ENCODE assay signal across 7 cellular contexts in genomic region chr17:18033442-18034099, GRCh38. TPM values are rescaled to one million over a fixed set of nuclear protein-coding genes. Genes with fewer than 3 reads are reported as not detected.
A peak's percentile ranks its signal among the peaks of the same experiment; 100 is the strongest.
DNase-seq lines count a peak whose midpoint lies in the region; ATAC-seq, FAIRE-seq and TF ChIP-seq lines count a peak whose summit lies in the region.

No MANE protein-coding gene starts in this region.

- no peak overlapping the region for H3K27ac ChIP-seq in HCT116 (ENCODE audit: low read depth, low read length)
- no peak overlapping the region for H3K27ac ChIP-seq in SJCRH30
- no peak overlapping the region for H3K27ac ChIP-seq in GM12878 (ENCODE audit: control insufficient read depth, insufficient read depth)
- H3K27ac ChIP-seq in smooth muscle cell (ENCODE audit: low read depth) = no peak overlapping the region

- CTCF ChIA-PET in HCT116 (lab: Charles Lee) = interaction anchor here (1.0 to 3.1 kb wide), 9 partner anchors 12 to 537 kb away, joined by 3 to 26 read pairs (median 4); partner anchors contain the start of gene RAI1
- CTCF ChIA-PET in GM12878 (lab: Yijun Ruan, JAX) = interaction anchor here (0.6 to 5.2 kb wide), 41 partner anchors 8 to 537 kb away, joined by 3 to 73 read pairs (median 5); partner anchors contain the start of gene RAI1

- H2AFZ ChIP-seq in HCT116 (ENCODE audit: low read depth, low read length, poor library complexity, severe bottlenecking) (no peak overlapping the region), GM12878 (ENCODE audit: control insufficient read depth, low read depth, low read length) (no peak overlapping the region), smooth muscle cell (ENCODE audit: low read depth) (no peak overlapping the region)

- H3F3A ChIP-seq in smooth muscle cell (ENCODE audit: low read depth) = no peaks in the 10 kb centered on the region

- intact Hi-C loops in HCT116 (cut with micrococcal nuclease) (loop anchor here (1.0 to 10.0 kb wide), 4 partner anchors 142 to 679 kb away; partner anchors contain the start of gene RAI1), GM12878 (cut with micrococcal nuclease; ENCODE audit: unreplicated experiment) (loop anchor here (1.0 to 2.0 kb wide), 3 partner anchors 48 to 351 kb away; no protein-coding TSS in a partner anchor)

- peak; percentile 94 for ATAC-seq in HCT116
- peak; percentile 89 for ATAC-seq in GM12878

- H3K79me2 ChIP-seq in HCT116 (ENCODE audit: insufficient read depth, low read length) (peaks cover 21% of the 10 kb centered on the region), GM12878 (ENCODE audit: control insufficient read depth, insufficient read depth, low read length) (peaks cover 15% of the 10 kb centered on the region), smooth muscle cell (ENCODE audit: low read depth) (peaks cover 31% of the 10 kb centered on the region)

- SMC1A ChIA-PET in GM12878 (lab: Charles Lee; ENCODE audit: uncharacterized antibody, unreplicated experiment) = interaction anchor here (0.6 to 3.5 kb wide), 25 partner anchors 9 to 436 kb away, joined by 3 to 21 read pairs (median 5); partner anchors contain the start of genes DRC3 and TOM1L2

- POLR2A ChIA-PET in HCT116 (lab: Charles Lee) (no interaction called here), GM12878 (lab: Charles Lee) (interaction anchor here (1.0 to 1.5 kb wide), 4 partner anchors 61 to 351 kb away, joined by 3 to 8 read pairs (median 3); partner anchors contain the start of genes DRC3 and TOM1L2)

- H3K9ac ChIP-seq in HCT116 (ENCODE audit: low read length) (no peak overlapping the region), GM12878 (ENCODE audit: control insufficient read depth, insufficient read depth, low read length) (no peak overlapping the region), smooth muscle cell (ENCODE audit: low read depth) (no peak overlapping the region)

- no peaks in the 10 kb centered on the region for H3K9me2 ChIP-seq in HCT116 (ENCODE audit: insufficient read depth)

- H3K4me2 ChIP-seq in HCT116 (ENCODE audit: low read length) (no peak overlapping the region), GM12878 (ENCODE audit: control insufficient read depth, insufficient read depth) (no peak overlapping the region), smooth muscle cell (no peak overlapping the region)

- H3K4me3 ChIP-seq in HCT116 (replicated peaks in 1 of 2; ENCODE audit: low read depth in 1 of 2, low read length in 2 of 2) = no peak overlapping the region
- H3K4me3 ChIP-seq in SJCRH30 = no peak overlapping the region
- H3K4me3 ChIP-seq in GM12878 = no peak overlapping the region
- no peak overlapping the region for H3K4me3 ChIP-seq in smooth muscle cell

- in situ Hi-C loops in GM12878 (cut with MboI) = loop anchor here (5.0 kb wide), 3 partner anchors 141 to 356 kb away; no protein-coding TSS in a partner anchor

- BruUV-seq in HCT116 (replicated peaks; lab: Mats Ljungman, UMichigan) (no TSS peak), GM12878 (replicated peaks; lab: Mats Ljungman, UMichigan) (no TSS peak)

- 4% methylated on average over 5 of the region's 5 CpGs for WGBS in GM12878 (ENCODE audit: insufficient coverage, insufficient replicate concordance, low lambda C conversion rate, missing lambda C conversion rate)
- 36% methylated on average over 5 of the region's 5 CpGs for whole genome bisulfite sequencing in smooth muscle cell (ENCODE audit: low lambda C conversion rate)

- H4K20me1 ChIP-seq in HCT116 (ENCODE audit: insufficient read depth) (no peaks in the 10 kb centered on the region), GM12878 (ENCODE audit: control insufficient read depth, insufficient read depth) (no peaks in the 10 kb centered on the region), smooth muscle cell (ENCODE audit: low read depth) (peaks cover 10% of the 10 kb centered on the region)

- TF ChIP-seq CTCF in HCT116 (IDR thresholded peaks at IDR 0.05 in 2 of 3, conservative IDR thresholded peaks at IDR 0.05 in 1 of 3; ENCODE audit: borderline replicate concordance in 1 of 3, insufficient read depth in 1 of 3, low read depth in 2 of 3, low read length in 2 of 3) (peak; percentile 50 to 92 (median 70)), GM12878 (IDR thresholded peaks at IDR 0.05 in 2 of 3, conservative IDR thresholded peaks at IDR 0.05 in 1 of 3; ENCODE audit: control insufficient read depth in 2 of 3, extremely low read depth in 1 of 3, insufficient read depth in 1 of 3, low read depth in 3 of 3, low read length in 3 of 3) (peak; percentile 35 to 92 (median 62); a peak in 5 of 6 replicates), smooth muscle cell (IDR thresholded peaks at IDR 0.05; ENCODE audit: borderline replicate concordance, insufficient read depth, poor library complexity, severe bottlenecking) (peak; percentile 62)

- no peaks in the 10 kb centered on the region for H3K36me3 ChIP-seq in HCT116 (ENCODE audit: control insufficient read depth in 1 of 2, insufficient read depth in 2 of 2, low read length in 2 of 2)
- no peaks in the 10 kb centered on the region for H3K36me3 ChIP-seq in SJCRH30
- no peaks in the 10 kb centered on the region for H3K36me3 ChIP-seq in GM12878 (ENCODE audit: control insufficient read depth in 2 of 2, insufficient read depth in 2 of 2, low read length in 1 of 2)
- H3K36me3 ChIP-seq in smooth muscle cell (ENCODE audit: low read depth) = no peaks in the 10 kb centered on the region

- TF ChIP-seq RAD21 in HCT116 (IDR thresholded peaks at IDR 0.05; ENCODE audit: low read depth) = peak; percentile 98
- TF ChIP-seq RAD21 in GM12878 (IDR thresholded peaks at IDR 0.05; ENCODE audit: insufficient read depth, low read depth, low read length) = peak; percentile 94

- H3K9me3 ChIP-seq in HCT116 (ENCODE audit: control insufficient read depth in 1 of 2, insufficient read depth in 1 of 2, low read depth in 1 of 2, low read length in 2 of 2) (no peaks in the 10 kb centered on the region), SJCRH30 (replicated peaks) (no peaks in the 10 kb centered on the region), GM12878 (replicated peaks; ENCODE audit: control insufficient read depth, insufficient read depth, low read length) (no peaks in the 10 kb centered on the region), smooth muscle cell (replicated peaks; ENCODE audit: low read depth) (no peaks in the 10 kb centered on the region)

- peak; percentile 85 for DNase-seq in GM03348 (ENCODE audit: low spot score)
- DNase-seq in HCT116 (ENCODE audit: low read depth, low spot score) = peak; percentile 80
- DNase-seq in NCI-H1105 (lab: John Stamatoyannopoulos, UW) = peak; percentile 80
- peak; percentile 86 to 98 for DNase-seq in SJCRH30
- peak; percentile 67 for DNase-seq in GM12878 (ENCODE audit: low read depth, low spot score)
- DNase-seq in iPS DF 19.7 (ENCODE audit: low read depth, low spot score) = peak; percentile 40
- no peak for DNase-seq in smooth muscle cell (lab: John Stamatoyannopoulos, UW; ENCODE audit: unreplicated experiment)

- peak in 1 of 2 experiments; percentile 17; a peak in 1 of 4 replicates for TF ChIP-seq EP300 in GM12878 (IDR thresholded peaks at IDR 0.05; ENCODE audit: borderline replicate concordance in 1 of 2, control insufficient read depth in 1 of 2, low read depth in 2 of 2, low read length in 2 of 2)

- FAIRE-seq in GM12878 (lab: Jason Lieb, UNC) = peak; percentile 81

- H3K4me1 ChIP-seq in HCT116 (ENCODE audit: control insufficient read depth in 1 of 2, insufficient read depth in 2 of 2, low read length in 2 of 2) (peaks cover 6 to 23% of the 10 kb centered on the region in 2 experiments; a peak in 3 of 4 replicates), SJCRH30 (peaks cover 9% of the 10 kb centered on the region), GM12878 (ENCODE audit: control insufficient read depth, insufficient read depth, low read length) (peaks cover 16% of the 10 kb centered on the region), smooth muscle cell (ENCODE audit: low read depth) (peaks cover 5% of the 10 kb centered on the region)

- RAD21 ChIA-PET in HCT116 (lab: Charles Lee; ENCODE audit: low non-redundant PET in 1 of 2, low total read pairs in 2 of 2, uncharacterized antibody in 2 of 2, unreplicated experiment in 2 of 2) (interaction anchor here (0.7 to 2.6 kb wide), 8 partner anchors 112 to 537 kb away, joined by 3 to 13 read pairs (median 4); no protein-coding TSS in a partner anchor), GM12878 (lab: Charles Lee; ENCODE audit: unreplicated experiment) (interaction anchor here (0.5 to 3.2 kb wide), 30 partner anchors 8 to 392 kb away, joined by 3 to 14 read pairs (median 5); partner anchors contain the start of genes DRC3, DRG2, LLGL1 and SREBF1)

- H3K27me3 ChIP-seq in HCT116 (ENCODE audit: insufficient read depth, low read length) (no peaks in the 10 kb centered on the region), SJCRH30 (no peaks in the 10 kb centered on the region), GM12878 (replicated peaks in 1 of 2; ENCODE audit: control insufficient read depth in 2 of 2, insufficient read depth in 2 of 2, low read length in 1 of 2) (no peaks in the 10 kb centered on the region), smooth muscle cell (ENCODE audit: low read depth) (no peaks in the 10 kb centered on the region)

- no peak for TF ChIP-seq POLR2A in HCT116 (IDR thresholded peaks at IDR 0.05; ENCODE audit: borderline replicate concordance, extremely low read depth, insufficient read depth, insufficient read length)
- no peak for TF ChIP-seq POLR2A in GM12878 (IDR thresholded peaks at IDR 0.05; ENCODE audit: low read depth, low read length)

RNA-seq across cellular contexts. Expression of gene ATPAF2, which starts 5.4 kb away (rescaled TPM):
- total RNA-seq in HCT116 (2021; ENCODE audit: unreplicated experiment) (46.1 TPM), GM12878 (2014; rRNA removed) (21.9 and 26.1 TPM in 2 replicates), GM12878 (2014; rRNA removed; fragmentation: Illumina TruSeq; extraction: Trizol) (18.4 and 19.8 TPM in 2 replicates), GM12878 (2021) (27.0 and 33.2 TPM in 2 replicates), smooth muscle cell (9.8 and 32.3 TPM in 2 replicates)
- 22.9 and 31.0 TPM in 2 replicates for polyA plus RNA-seq in HCT116 (2012)
- total RNA-seq in SJCRH30 (2014; rRNA removed; shearing (Covaris generic)) = 53.6 and 58.3 TPM in 2 replicates
- 74.6 and 82.4 TPM in 2 replicates for total RNA-seq in GM12878 (2013; cell fraction: nucleolus; rRNA removed)
- polyA plus RNA-seq in GM12878 (2011; ENCODE audit: low read depth) = 17.4 TPM
- polyA plus RNA-seq in GM12878 (2011; rRNA removed) (17.4 and 28.7 TPM in 2 replicates), GM12878 (2014; fragmentation: Illumina TruSeq; extraction: Trizol) (25.5 and 27.5 TPM in 2 replicates), GM12878 (2014; fragmentation: Nextera tagmentation; extraction: Ambion mirVana) (10 to 100 TPM in 1 of 2 experiments, 1 to 10 TPM in 1; 6.5 to 15.3 TPM), GM12878 (2014; rRNA removed) (28.0 and 29.4 TPM in 2 replicates), GM12878 (2016; fragmentation: Nextera tagmentation; extraction: Ambion mirVana) (10 to 100 TPM; 32.8 to 33.0 TPM), smooth muscle cell (31.0 and 51.9 TPM in 2 replicates)
- 24.7 and 31.7 TPM in 2 replicates for polyA plus RNA-seq in GM12878 (2011; cell fraction: cytosol; rRNA removed)
- 77.1 and 79.0 TPM in 2 replicates for polyA plus RNA-seq in GM12878 (2011; cell fraction: nucleus; rRNA removed)
- 19.2 and 28.3 TPM in 2 replicates for polyA plus RNA-seq in GM12878 (2012)
- polyA minus RNA-seq in GM12878 (2011; rRNA and poly(A)+ RNA removed) = 18.9 and 27.5 TPM in 2 replicates
- polyA minus RNA-seq in GM12878 (2011; cell fraction: cytosol; rRNA and poly(A)+ RNA removed) = 10.1 and 12.4 TPM in 2 replicates
- 17.4 and 35.1 TPM in 2 replicates for polyA minus RNA-seq in GM12878 (2011; cell fraction: nucleus; rRNA and poly(A)+ RNA removed)

RNA-seq across cellular contexts. Expression of gene GID4, which starts 5.6 kb away (rescaled TPM):
- total RNA-seq in HCT116 (2021; ENCODE audit: unreplicated experiment) (10.8 TPM), GM12878 (2014; rRNA removed) (4.4 and 4.5 TPM in 2 replicates), GM12878 (2014; rRNA removed; fragmentation: Illumina TruSeq; extraction: Trizol) (3.3 and 3.7 TPM in 2 replicates), GM12878 (2021) (5.7 and 7.3 TPM in 2 replicates), smooth muscle cell (7.7 and 8.4 TPM in 2 replicates)
- 6.5 and 7.2 TPM in 2 replicates for polyA plus RNA-seq in HCT116 (2012)
- total RNA-seq in SJCRH30 (2014; rRNA removed; shearing (Covaris generic)) = 35.4 and 39.6 TPM in 2 replicates
- 9.3 and 10.5 TPM in 2 replicates for total RNA-seq in GM12878 (2013; cell fraction: nucleolus; rRNA removed)
- 3.2 TPM for polyA plus RNA-seq in GM12878 (2011; ENCODE audit: low read depth)
- polyA plus RNA-seq in GM12878 (2011; rRNA removed) (6.1 and 6.3 TPM in 2 replicates), GM12878 (2014; fragmentation: Illumina TruSeq; extraction: Trizol) (5.5 and 6.1 TPM in 2 replicates), GM12878 (2014; fragmentation: Nextera tagmentation; extraction: Ambion mirVana) (1 to 10 TPM in 1 of 2 experiments, under 1 TPM in 1; 0.93 to 1.6 TPM), GM12878 (2014; rRNA removed) (3.5 and 3.6 TPM in 2 replicates), GM12878 (2016; fragmentation: Nextera tagmentation; extraction: Ambion mirVana) (1 to 10 TPM; 3.4 to 3.6 TPM), smooth muscle cell (6.1 and 7.5 TPM in 2 replicates)
- 3.6 and 5.7 TPM in 2 replicates for polyA plus RNA-seq in GM12878 (2011; cell fraction: cytosol; rRNA removed)
- polyA plus RNA-seq in GM12878 (2011; cell fraction: nucleus; rRNA removed) = 3.6 and 3.7 TPM in 2 replicates
- polyA plus RNA-seq in GM12878 (2012) = 4.5 and 6.2 TPM in 2 replicates
- polyA minus RNA-seq in GM12878 (2011; rRNA and poly(A)+ RNA removed) = 8.4 and 8.9 TPM in 2 replicates
- 2.1 and 3.2 TPM in 2 replicates for polyA minus RNA-seq in GM12878 (2011; cell fraction: cytosol; rRNA and poly(A)+ RNA removed)
- polyA minus RNA-seq in GM12878 (2011; cell fraction: nucleus; rRNA and poly(A)+ RNA removed) = 1.7 and 3.4 TPM in 2 replicates

RNA-seq across cellular contexts. Expression of gene DRG2, which starts 54.2 kb away (rescaled TPM):
- total RNA-seq in HCT116 (2021; ENCODE audit: unreplicated experiment) (41.0 TPM), GM12878 (2014; rRNA removed) (54.0 and 57.8 TPM in 2 replicates), GM12878 (2014; rRNA removed; fragmentation: Illumina TruSeq; extraction: Trizol) (37.7 and 42.1 TPM in 2 replicates), GM12878 (2021) (55.0 and 56.2 TPM in 2 replicates), smooth muscle cell (24.5 and 25.3 TPM in 2 replicates)
- 32.5 and 34.5 TPM in 2 replicates for polyA plus RNA-seq in HCT116 (2012)
- total RNA-seq in SJCRH30 (2014; rRNA removed; shearing (Covaris generic)) = 69.1 and 72.2 TPM in 2 replicates
- total RNA-seq in GM12878 (2013; cell fraction: nucleolus; rRNA removed) = 79.5 and 83.7 TPM in 2 replicates
- polyA plus RNA-seq in GM12878 (2011; ENCODE audit: low read depth) = 18.1 TPM
- polyA plus RNA-seq in GM12878 (2011; rRNA removed) (17.1 and 32.9 TPM in 2 replicates), GM12878 (2014; fragmentation: Illumina TruSeq; extraction: Trizol) (19.3 and 35.2 TPM in 2 replicates), GM12878 (2014; fragmentation: Nextera tagmentation; extraction: Ambion mirVana) (10 to 100 TPM in 1 of 2 experiments, 1 to 10 TPM in 1; 9.1 to 13.7 TPM), GM12878 (2014; rRNA removed) (53.3 and 56.5 TPM in 2 replicates), GM12878 (2016; fragmentation: Nextera tagmentation; extraction: Ambion mirVana) (10 to 100 TPM; 49.3 to 64.8 TPM), smooth muscle cell (32.5 and 36.6 TPM in 2 replicates)
- 42.7 and 47.6 TPM in 2 replicates for polyA plus RNA-seq in GM12878 (2011; cell fraction: cytosol; rRNA removed)
- 108 and 113 TPM in 2 replicates for polyA plus RNA-seq in GM12878 (2011; cell fraction: nucleus; rRNA removed)
- polyA plus RNA-seq in GM12878 (2012) = 27.8 and 30.8 TPM in 2 replicates
- polyA minus RNA-seq in GM12878 (2011; rRNA and poly(A)+ RNA removed) = 34.3 and 52.0 TPM in 2 replicates
- 18.8 and 21.0 TPM in 2 replicates for polyA minus RNA-seq in GM12878 (2011; cell fraction: cytosol; rRNA and poly(A)+ RNA removed)
- 35.2 and 59.0 TPM in 2 replicates for polyA minus RNA-seq in GM12878 (2011; cell fraction: nucleus; rRNA and poly(A)+ RNA removed)
